In genomic region chr1:28088168-28088961, GRCh38 we compare ENCODE assay signal across 1 cellular context.
TF ChIP-seq lines count a peak whose summit lies in the region.

A gene with protein sequence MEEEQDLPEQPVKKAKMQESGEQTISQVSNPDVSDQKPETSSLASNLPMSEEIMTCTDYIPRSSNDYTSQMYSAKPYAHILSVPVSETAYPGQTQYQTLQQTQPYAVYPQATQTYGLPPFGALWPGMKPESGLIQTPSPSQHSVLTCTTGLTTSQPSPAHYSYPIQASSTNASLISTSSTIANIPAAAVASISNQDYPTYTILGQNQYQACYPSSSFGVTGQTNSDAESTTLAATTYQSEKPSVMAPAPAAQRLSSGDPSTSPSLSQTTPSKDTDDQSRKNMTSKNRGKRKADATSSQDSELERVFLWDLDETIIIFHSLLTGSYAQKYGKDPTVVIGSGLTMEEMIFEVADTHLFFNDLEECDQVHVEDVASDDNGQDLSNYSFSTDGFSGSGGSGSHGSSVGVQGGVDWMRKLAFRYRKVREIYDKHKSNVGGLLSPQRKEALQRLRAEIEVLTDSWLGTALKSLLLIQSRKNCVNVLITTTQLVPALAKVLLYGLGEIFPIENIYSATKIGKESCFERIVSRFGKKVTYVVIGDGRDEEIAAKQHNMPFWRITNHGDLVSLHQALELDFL (minus strand): TSS chr1:28088610. CDS start chr1:28058026, 30,584 bp downstream.

TF ChIP-seq in GM12878, 131 proteins besides CTCF, POLR2A, EP300 and RAD21 (continued from another document and continues in another):
- TF ChIP-seq RELB (IDR thresholded peaks at IDR 0.05; ENCODE audit: low read depth), result peak; percentile 74; the same call in 1 of the 2 replicates
- no peak; a peak in 1 of 4 replicates for TF ChIP-seq IKZF2 (IDR thresholded peaks at IDR 0.05)
- TF ChIP-seq TCF12 (IDR thresholded peaks at IDR 0.05; ENCODE audit: low read depth, low read length), result 0 out of 2 replicates have a peak, but pooled peaks have one; percentile 12
- no peak for TF ChIP-seq KAT2A (conservative IDR thresholded peaks at IDR 0.05; ENCODE audit: control insufficient read depth, low read depth, low read length)
- TF ChIP-seq STAT1 (conservative IDR thresholded peaks at IDR 0.05), result no peak
- TF ChIP-seq ASH2L (IDR thresholded peaks at IDR 0.05; ENCODE audit: borderline replicate concordance, low read depth), result no peak
- TF ChIP-seq SIX5 (IDR thresholded peaks at IDR 0.05; ENCODE audit: low read depth, low read length, severe bottlenecking), result peak; percentile 36
- TF ChIP-seq GATAD2B (conservative IDR thresholded peaks at IDR 0.05; ENCODE audit: low read depth), result peak; percentile 59; the same call in 1 of the 2 replicates
- TF ChIP-seq EGR1 (IDR thresholded peaks at IDR 0.05; ENCODE audit: borderline replicate concordance in 1 of 2, low read depth in 2 of 2, low read length in 2 of 2), result no peak
- peak; percentile 89 for TF ChIP-seq NR2C2 (IDR thresholded peaks at IDR 0.05; ENCODE audit: borderline replicate concordance, control insufficient read depth, insufficient read length, low read depth)
- TF ChIP-seq KLF5 (IDR thresholded peaks at IDR 0.05; ENCODE audit: partially characterized antibody), result no peak
- no peak for TF ChIP-seq STAT3 (IDR thresholded peaks at IDR 0.05; ENCODE audit: low read depth, low read length)
- TF ChIP-seq PRDM15 (CRISPR knock-in tag; IDR thresholded peaks at IDR 0.05), result no peak
- TF ChIP-seq RUNX3 (IDR thresholded peaks at IDR 0.05; ENCODE audit: low read length), result peak; percentile 90
- no peak for TF ChIP-seq FOS (IDR thresholded peaks at IDR 0.05; ENCODE audit: borderline replicate concordance, extremely low read depth, insufficient read length)
- TF ChIP-seq RBBP5 (conservative IDR thresholded peaks at IDR 0.05), result no peak
- no peak for TF ChIP-seq ATF3 (IDR thresholded peaks at IDR 0.05; ENCODE audit: borderline replicate concordance, extremely low read depth, low read depth, low read length)
- TF ChIP-seq ZNF622 (IDR thresholded peaks at IDR 0.05), result no peak
- no peak for TF ChIP-seq RCOR1 (conservative IDR thresholded peaks at IDR 0.05; ENCODE audit: low read depth, low read length)
- no peak for TF ChIP-seq MEF2B (IDR thresholded peaks at IDR 0.05; ENCODE audit: partially characterized antibody, poor library complexity, severe bottlenecking)
- TF ChIP-seq RB1 (IDR thresholded peaks at IDR 0.05; ENCODE audit: borderline replicate concordance), result peak; percentile 54; the same call in 1 of the 2 replicates
- TF ChIP-seq, protein P1, sequence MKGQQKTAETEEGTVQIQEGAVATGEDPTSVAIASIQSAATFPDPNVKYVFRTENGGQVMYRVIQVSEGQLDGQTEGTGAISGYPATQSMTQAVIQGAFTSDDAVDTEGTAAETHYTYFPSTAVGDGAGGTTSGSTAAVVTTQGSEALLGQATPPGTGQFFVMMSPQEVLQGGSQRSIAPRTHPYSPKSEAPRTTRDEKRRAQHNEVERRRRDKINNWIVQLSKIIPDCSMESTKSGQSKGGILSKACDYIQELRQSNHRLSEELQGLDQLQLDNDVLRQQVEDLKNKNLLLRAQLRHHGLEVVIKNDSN (IDR thresholded peaks at IDR 0.05; ENCODE audit: borderline replicate concordance, extremely low read length, insufficient read depth, low read depth, low read length), result no peak
- peak; percentile 63; the same call in 1 of the 2 replicates for TF ChIP-seq BACH1 (IDR thresholded peaks at IDR 0.05; ENCODE audit: borderline replicate concordance)
- TF ChIP-seq KDM1A (IDR thresholded peaks at IDR 0.05; ENCODE audit: borderline replicate concordance), result no peak
- no peak for TF ChIP-seq NR2F1 (conservative IDR thresholded peaks at IDR 0.05)
- no peak for TF ChIP-seq MEF2A (IDR thresholded peaks at IDR 0.05; ENCODE audit: insufficient read depth, low read depth, low read length)
- TF ChIP-seq TCF7 (IDR thresholded peaks at IDR 0.05; ENCODE audit: borderline replicate concordance), result no peak
- TF ChIP-seq HCFC1 (IDR thresholded peaks at IDR 0.05; ENCODE audit: low read length), result peak; percentile 70
- TF ChIP-seq HDGF (IDR thresholded peaks at IDR 0.05), result peak; percentile 21
- TF ChIP-seq TBL1XR1 (IDR thresholded peaks at IDR 0.05; ENCODE audit: low read depth, low read length), result no peak; the same call in 1 of the 2 replicates
- TF ChIP-seq SPI1 (IDR thresholded peaks at IDR 0.05; ENCODE audit: borderline replicate concordance, insufficient read depth, low read depth, low read length), result no peak
- TF ChIP-seq ETV6 (conservative IDR thresholded peaks at IDR 0.05 in 1 of 2, IDR thresholded peaks at IDR 0.05 in 1 of 2; ENCODE audit: borderline replicate concordance in 1 of 2, low read depth in 1 of 2), result peak in 1 of 2 experiments; percentile 43; a peak in 1 of 4 replicates
- peak in 1 of 2 experiments; percentile 62; a peak in 1 of 4 replicates for TF ChIP-seq SRF (IDR thresholded peaks at IDR 0.05; ENCODE audit: low read depth in 2 of 2, low read length in 2 of 2)
- no peak for TF ChIP-seq EED (IDR thresholded peaks at IDR 0.05; ENCODE audit: low read depth)
- TF ChIP-seq NFIC (IDR thresholded peaks at IDR 0.05; ENCODE audit: low read depth, low read length), result no peak
- no peak for TF ChIP-seq PBX3 (IDR thresholded peaks at IDR 0.05; ENCODE audit: insufficient replicate concordance, low read depth, low read length)
- no peak for TF ChIP-seq ZNF217 (IDR thresholded peaks at IDR 0.05)
- peak; percentile 69 for TF ChIP-seq NBN (IDR thresholded peaks at IDR 0.05)
- TF ChIP-seq, protein P2, sequence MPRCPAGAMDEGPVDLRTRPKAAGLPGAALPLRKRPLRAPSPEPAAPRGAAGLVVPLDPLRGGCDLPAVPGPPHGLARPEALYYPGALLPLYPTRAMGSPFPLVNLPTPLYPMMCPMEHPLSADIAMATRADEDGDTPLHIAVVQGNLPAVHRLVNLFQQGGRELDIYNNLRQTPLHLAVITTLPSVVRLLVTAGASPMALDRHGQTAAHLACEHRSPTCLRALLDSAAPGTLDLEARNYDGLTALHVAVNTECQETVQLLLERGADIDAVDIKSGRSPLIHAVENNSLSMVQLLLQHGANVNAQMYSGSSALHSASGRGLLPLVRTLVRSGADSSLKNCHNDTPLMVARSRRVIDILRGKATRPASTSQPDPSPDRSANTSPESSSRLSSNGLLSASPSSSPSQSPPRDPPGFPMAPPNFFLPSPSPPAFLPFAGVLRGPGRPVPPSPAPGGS (IDR thresholded peaks at IDR 0.05; ENCODE audit: borderline replicate concordance, insufficient read depth, low read depth, low read length, poor library complexity, severe bottlenecking), result no peak
- no peak for TF ChIP-seq ZNF24 (IDR thresholded peaks at IDR 0.05)
- no peak for TF ChIP-seq CHD4 (IDR thresholded peaks at IDR 0.05)
- peak; percentile 90 for TF ChIP-seq POLR2AphosphoS2 (IDR thresholded peaks at IDR 0.05; ENCODE audit: low read depth, low read length)
- no peak for TF ChIP-seq ZNF207 (IDR thresholded peaks at IDR 0.05; ENCODE audit: borderline replicate concordance)
- TF ChIP-seq SKIL (IDR thresholded peaks at IDR 0.05; ENCODE audit: low read depth, poor library complexity, severe bottlenecking), result no peak
- TF ChIP-seq PKNOX1 (IDR thresholded peaks at IDR 0.05), result 0 out of 2 replicates have a peak, but pooled peaks have one; percentile 48
- peak; percentile 32; the same call in 1 of the 2 replicates for TF ChIP-seq DPF2 (IDR thresholded peaks at IDR 0.05)
- no peak for TF ChIP-seq CBX5 (IDR thresholded peaks at IDR 0.05; ENCODE audit: low read depth)
- TF ChIP-seq BCL11A (IDR thresholded peaks at IDR 0.05; ENCODE audit: low read depth, low read length), result no peak
- TF ChIP-seq BCLAF1 (IDR thresholded peaks at IDR 0.05), result no peak
- peak; percentile 88 for TF ChIP-seq MTA2 (IDR thresholded peaks at IDR 0.05; ENCODE audit: low read depth)
